Comparison of ENCODE assay signal across 9 cellular contexts in genomic region chr12:1915082-1915968, GRCh38. TPM values are rescaled to one million over a fixed set of nuclear protein-coding genes. Genes with fewer than 3 reads are reported as not detected.
A peak's percentile ranks its signal among the peaks of the same experiment; 100 is the strongest.
DNase-seq lines count a peak whose midpoint lies in the region; ATAC-seq and TF ChIP-seq lines count a peak whose summit lies in the region.
"Had no signal": no experiment of that assay in that cellular context is flagged by ENCODE, and none has a peak within 500 bp of the region (broad histone marks: within the 10 kb centered on the region; RNA-seq: fewer than 3 reads in every experiment).

No MANE protein-coding gene starts in this region.

- H3K27me3 Mint-ChIP-seq in T-helper 2 cell treated with Interferon-gamma antibody and Interleukin-4, amounts not matched to agents 5 μg/mL and 100 μg/mL, for 36 hours (ENCODE audit: low read depth) = peaks cover 17% of the 10 kb centered on the region

- peak; percentile 19 for DNase-seq in GM20000 (ENCODE audit: low spot score)
- peak; percentile 13 for DNase-seq in T-helper 2 cell treated with Interferon-gamma antibody and Interleukin-4, amounts not matched to agents 5 μg/mL and 100 μg/mL, for 36 hours (ENCODE audit: low spot score)
- peak in 6 of 10 donors; percentile 1 to 30 (median 14) for DNase-seq in dorsolateral prefrontal cortex
- DNase-seq in stimulated activated CD4-positive, alpha-beta T cell treated with anti-CD3 and anti-CD28 coated beads, Interleukin-4, amount 100 ng/mL, for 1 hour = peak; percentile 8
- no peak for DNase-seq in WERI-Rb-1
- DNase-seq: mesenchymal stem cell had no signal

- H3K36me3 ChIP-seq in WERI-Rb-1 = no peaks in the 10 kb centered on the region

- no peaks in the 10 kb centered on the region for H3K9me3 Mint-ChIP-seq in T-helper 2 cell treated with Interferon-gamma antibody and Interleukin-4, amounts not matched to agents 5 μg/mL and 100 μg/mL, for 36 hours

- H3K4me1 Mint-ChIP-seq in T-helper 2 cell treated with Interferon-gamma antibody and Interleukin-4, amounts not matched to agents 5 μg/mL and 100 μg/mL, for 36 hours (ENCODE audit: low read depth) = peaks cover 16% of the 10 kb centered on the region

- H3K36me3 Mint-ChIP-seq in T-helper 2 cell treated with Interferon-gamma antibody and Interleukin-4, amounts not matched to agents 5 μg/mL and 100 μg/mL, for 36 hours (ENCODE audit: low read depth) = no peaks in the 10 kb centered on the region

- intact Hi-C loops in dorsolateral prefrontal cortex (cut with DNase I) = no loop called here

- peak overlapping the region; percentile 87 for H3K27ac Mint-ChIP-seq in T-helper 2 cell treated with Interferon-gamma antibody and Interleukin-4, amounts not matched to agents 5 μg/mL and 100 μg/mL, for 36 hours

- no peaks in the 10 kb centered on the region for H3K9me3 ChIP-seq in WERI-Rb-1 (ENCODE audit: severe bottlenecking)

- no peak for TF ChIP-seq CTCF in GM20000 (IDR thresholded peaks at IDR 0.05; ENCODE audit: extremely low read depth, missing control alignments)
- no peak for TF ChIP-seq CTCF in dorsolateral prefrontal cortex (IDR thresholded peaks at IDR 0.05 in 54 of 56, conservative IDR thresholded peaks at IDR 0.05 in 2 of 56; ENCODE audit: low read depth in 1 of 56, partially characterized antibody in 56 of 56)
- TF ChIP-seq CTCF in WERI-Rb-1 (IDR thresholded peaks at IDR 0.05; ENCODE audit: low read depth, low read length) = no peak

- H3K27ac ChIP-seq in dorsolateral prefrontal cortex (no peak overlapping the region), WERI-Rb-1 (no peak overlapping the region)

- no peaks in the 10 kb centered on the region for H3K27me3 ChIP-seq in dorsolateral prefrontal cortex
- H3K27me3 ChIP-seq in WERI-Rb-1 (ENCODE audit: insufficient read depth, low read depth, severe bottlenecking) = no peaks in the 10 kb centered on the region

- peak overlapping the region; percentile 66 for H3K4me3 Mint-ChIP-seq in T-helper 2 cell treated with Interferon-gamma antibody and Interleukin-4, amounts not matched to agents 5 μg/mL and 100 μg/mL, for 36 hours

- no peak overlapping the region for H3K4me3 ChIP-seq in dorsolateral prefrontal cortex
- no peak overlapping the region for H3K4me3 ChIP-seq in WERI-Rb-1 (ENCODE audit: low read depth, low read length)

- no peak for ATAC-seq in GM21619 (IDR thresholded peaks at IDR 0.05; ENCODE audit: unreplicated experiment)
- ATAC-seq in HG03354 (IDR thresholded peaks at IDR 0.05; ENCODE audit: poor library complexity, severe bottlenecking, unreplicated experiment) = no peak
- ATAC-seq in HG03378 (IDR thresholded peaks at IDR 0.05; ENCODE audit: unreplicated experiment) = no peak

RNA-seq across cellular contexts. Expression of gene CACNA2D4, which starts 3.1 kb away (rescaled TPM):
- 1 to 10 TPM in 103 of 120 experiments, under 1 TPM in 17; 0.33 to 5.7 (median 2.1) TPM for total RNA-seq in dorsolateral prefrontal cortex
